21 cellular contexts compared by ENCODE assay signal in genomic region chr16:85049864-85050263, GRCh38. TPM values are rescaled to one million over a fixed set of nuclear protein-coding genes. Genes with fewer than 3 reads are reported as not detected.
DNase-seq lines count a peak whose midpoint lies in the region; ATAC-seq, FAIRE-seq and TF ChIP-seq lines count a peak whose summit lies in the region.
"Had no signal": no experiment of that assay in that cellular context is flagged by ENCODE, and none has a peak within 500 bp of the region (broad histone marks: within the 10 kb centered on the region; RNA-seq: fewer than 3 reads in every experiment).

No MANE protein-coding gene starts in this region.

- peaks cover 9% of the 10 kb centered on the region for H3K4me1 ChIP-seq in CD8-positive, alpha-beta memory T cell (ENCODE audit: insufficient read depth, low read length)
- H3K4me1 ChIP-seq in K562 (replicated peaks in 1 of 2; ENCODE audit: control insufficient read depth in 2 of 2, insufficient read depth in 2 of 2, low read length in 2 of 2) (peaks cover 64 to 65% of the 10 kb centered on the region in 2 experiments), urinary bladder (ENCODE audit: insufficient read depth) (no peaks in the 10 kb centered on the region)

- no peak for FAIRE-seq in K562 (lab: Jason Lieb, UNC)
- FAIRE-seq: GM19239 had no signal

- H3K27ac Mint-ChIP-seq in CD8-positive, alpha-beta memory T cell = no peak overlapping the region
- H3K27ac Mint-ChIP-seq: B cell, IgD-negative memory B cell had no signal

- no peak for ATAC-seq in K562
- ATAC-seq in HG03095 (IDR thresholded peaks at IDR 0.05; ENCODE audit: unreplicated experiment) = no peak
- ATAC-seq: Panc1 had no signal

- no peak overlapping the region for H3K4me3 ChIP-seq in CD8-positive, alpha-beta memory T cell (ENCODE audit: low read length)
- H3K4me3 ChIP-seq in K562 (no peak overlapping the region), urinary bladder (ENCODE audit: low read depth, low read length) (no peak overlapping the region)
- H3K4me3 ChIP-seq: GM23248, SK-N-MC had no signal

- CTCF ChIA-PET in CD8-positive, alpha-beta memory T cell (lab: Charles Lee) = no interaction called here
- CTCF ChIA-PET in K562 (lab: Yijun Ruan, JAX; ENCODE audit: low intra/inter-chr PET ratio) = no interaction called here

- H3K79me2 ChIP-seq in K562 (ENCODE audit: control insufficient read depth, insufficient read depth, low read length) = peaks cover 67% of the 10 kb centered on the region

- no TSS peak for BruUV-seq in K562 (replicated peaks; lab: Mats Ljungman, UMichigan)

- H3K9me1 ChIP-seq in K562 (ENCODE audit: control insufficient read depth, insufficient read depth, low read length) = no peaks in the 10 kb centered on the region

- no peak for TF ChIP-seq POLR2A in K562 (conservative IDR thresholded peaks at IDR 0.05)

- TF ChIP-seq RAD21 in K562 (CRISPR knock-in tag; conservative IDR thresholded peaks at IDR 0.05 in 1 of 2, IDR thresholded peaks at IDR 0.05 in 1 of 2) = 0 out of 4 replicates have a peak, but pooled peaks of 1 of the 2 experiments have one; percentile 8

- peak overlapping the region; percentile 18; the same call in 1 of the 2 replicates for H2AFZ ChIP-seq in K562 (ENCODE audit: low read depth, low read length)
- H2AFZ ChIP-seq: GM23248 had no signal

- POLR2A ChIA-PET in CD8-positive, alpha-beta memory T cell (lab: Charles Lee) = no interaction called here
- POLR2A ChIA-PET in K562 (lab: Yijun Ruan, JAX) = interaction anchor here (0.7 to 1.8 kb wide), 3 partner anchors 11 to 26 kb away, joined by 3 to 4 read pairs (median 4); partner anchors contain the start of gene KIAA0513

- no peaks in the 10 kb centered on the region for H3K9me3 Mint-ChIP-seq in CD8-positive, alpha-beta memory T cell
- H3K9me3 Mint-ChIP-seq: IgD-negative memory B cell had no signal

- H3K27ac ChIP-seq in CD8-positive, alpha-beta memory T cell (ENCODE audit: low read depth, low read length) = peak overlapping the region; percentile 16
- H3K27ac ChIP-seq in K562 (ENCODE audit: extremely low read depth, low read depth, low read length) = peak overlapping the region; percentile 87
- H3K27ac ChIP-seq in urinary bladder (ENCODE audit: low read depth) = peak overlapping the region; percentile 32
- H3K27ac ChIP-seq: GM23248, SK-N-MC had no signal

- no peak for TF ChIP-seq EP300 in K562 (IDR thresholded peaks at IDR 0.05; ENCODE audit: low read length)

- H3K4me1 Mint-ChIP-seq in CD8-positive, alpha-beta memory T cell = peaks cover 11 to 27% (median 24%) of the 10 kb centered on the region in 3 donors
- H3K4me1 Mint-ChIP-seq: B cell, IgD-negative memory B cell had no signal

- no peaks in the 10 kb centered on the region for H3K36me3 ChIP-seq in CD8-positive, alpha-beta memory T cell (ENCODE audit: insufficient read depth, low read length)
- H3K36me3 ChIP-seq in K562 (ENCODE audit: control insufficient read depth, insufficient read depth, low read length) (peaks cover 10% of the 10 kb centered on the region; the same call in 2 of the 3 replicates), urinary bladder (ENCODE audit: insufficient read depth) (no peaks in the 10 kb centered on the region)

- peaks cover 0 to 9% (median 8%) of the 10 kb centered on the region in 3 donors for H3K36me3 Mint-ChIP-seq in CD8-positive, alpha-beta memory T cell
- H3K36me3 Mint-ChIP-seq: IgD-negative memory B cell had no signal

- H3K4me3 Mint-ChIP-seq in CD8-positive, alpha-beta memory T cell = no peak overlapping the region
- H3K4me3 Mint-ChIP-seq: B cell had no signal

- no peaks in the 10 kb centered on the region for H4K20me1 ChIP-seq in K562 (replicated peaks; ENCODE audit: control insufficient read depth, insufficient read depth, low read length)

- H3K4me2 ChIP-seq in K562 (ENCODE audit: insufficient read depth, low read length) = peak overlapping the region; percentile 86

- H3K9me3 ChIP-seq in CD8-positive, alpha-beta memory T cell (ENCODE audit: low read length) = no peaks in the 10 kb centered on the region
- H3K9me3 ChIP-seq in K562 (replicated peaks; ENCODE audit: control insufficient read depth, insufficient read depth, low read depth, low read length) = 0 out of 2 replicates have a peak, but pooled peaks cover 2% of the 10 kb centered on the region

- no peak for TF ChIP-seq CTCF in K562 (IDR thresholded peaks at IDR 0.05 in 2 of 3, conservative IDR thresholded peaks at IDR 0.05 in 1 of 3; ENCODE audit: insufficient read depth in 2 of 3, low read depth in 1 of 3, low read length in 3 of 3)

- H3K27me3 Mint-ChIP-seq in CD8-positive, alpha-beta memory T cell = no peaks in the 10 kb centered on the region

- intact Hi-C loops in K562 (cut with micrococcal nuclease) = no loop called here

- H3K9ac ChIP-seq in K562 (ENCODE audit: insufficient read depth in 1 of 2, low read depth in 2 of 2, low read length in 2 of 2) = peak overlapping the region; percentile 82 to 89
- H3K9ac ChIP-seq: GM23248 had no signal

- in situ Hi-C loops in K562 (cut with MboI) = no loop called here

- WGBS in K562 (ENCODE audit: insufficient coverage, low coverage, missing lambda C conversion rate) = 65% methylated on average over 12 of the region's 12 CpGs
- WGBS in urinary bladder = 78% methylated on average over 12 of the region's 12 CpGs

- DNase-seq in CD8-positive, alpha-beta memory T cell = no peak
- peak in 3 of 4 experiments; percentile 30 to 48 (median 39) for DNase-seq in K562 (ENCODE audit: extremely low read depth in 1 of 4, low spot score in 3 of 4)
- peak; percentile 21 for DNase-seq in medulla oblongata (ENCODE audit: extremely low spot score)
- DNase-seq in cerebellar nuclear complex (lab: John Stamatoyannopoulos, UW) = no peak
- DNase-seq in activated T-cell treated with anti-CD3 and anti-CD28 coated beads, Interleukin-2, amount 50 U/mL, for 1 hour = no peak
- DNase-seq: H7, NCI-H1048, NCI-H1417, NCI-H1694 treated with DMSO at 0.1 percent for 48 hours, NCI-H2081, NCI-H2227 treated with DMSO at 0.1 percent for 48 hours, NCI-H526 treated with DMSO at 0.1 percent for 48 hours, SIG-M5 had no signal

- no peaks in the 10 kb centered on the region for H3K27me3 ChIP-seq in CD8-positive, alpha-beta memory T cell (ENCODE audit: insufficient read depth, low read length, poor library complexity, severe bottlenecking)
- no peaks in the 10 kb centered on the region for H3K27me3 ChIP-seq in K562 (ENCODE audit: control insufficient read depth in 2 of 2, insufficient read depth in 2 of 2, low read length in 2 of 2)

TF ChIP-seq in K562, 482 proteins besides CTCF, POLR2A, EP300 and RAD21 (continues in another document):
- no peak for TF ChIP-seq FOS (IDR thresholded peaks at IDR 0.05; ENCODE audit: extremely low read depth, insufficient read length)

RNA-seq across cellular contexts. Expression of gene KIAA0513, which starts 22.3 kb away (rescaled TPM):
- 10 to 100 TPM; 13.2 to 13.5 TPM for total RNA-seq in CD8-positive, alpha-beta memory T cell
- 7.2 TPM for polyA plus RNA-seq in CD8-positive, alpha-beta memory T cell
- total RNA-seq in K562 (2011; cell fraction: chromatin; rRNA removed; ENCODE audit: low replicate concordance) = 51.3 and 93.2 TPM in 2 replicates
- total RNA-seq in K562 (2011; cell fraction: nucleolus; rRNA removed) = 39.2 and 39.4 TPM in 2 replicates
- total RNA-seq in K562 (2011; cell fraction: nucleoplasm; rRNA removed) = 29.0 and 33.3 TPM in 2 replicates
- 11.0 and 11.2 TPM in 2 replicates for total RNA-seq in K562 (2014; rRNA removed)
- total RNA-seq in K562 (2014; rRNA removed; fragmentation: Illumina TruSeq; extraction: Trizol) = 6.1 and 10.3 TPM in 2 replicates
- 9.3 and 9.7 TPM in 2 replicates for total RNA-seq in K562 (2015; rRNA removed; fragmentation: Illumina TruSeq; extraction: Trizol)
- 13.7 and 14.7 TPM in 2 replicates for total RNA-seq in K562 (2021)
- 6.9 and 8.6 TPM in 2 replicates for polyA plus RNA-seq in K562 (2011; rRNA removed)
- 4.0 and 9.6 TPM in 2 replicates for polyA plus RNA-seq in K562 (2011; cell fraction: cytosol; rRNA removed)
- polyA plus RNA-seq in K562 (2011; cell fraction: nucleus; rRNA removed) = 6.8 and 12.9 TPM in 2 replicates
- polyA plus RNA-seq in K562 (2012) = 10.5 and 13.3 TPM in 2 replicates
- 10.1 and 12.6 TPM in 2 replicates for polyA plus RNA-seq in K562 (2014; fragmentation: Illumina TruSeq; extraction: Trizol)
- under 1 TPM; 0.18 to 0.36 TPM for polyA plus RNA-seq in K562 (2014; fragmentation: Nextera tagmentation; extraction: Ambion mirVana)
- polyA plus RNA-seq in K562 (2014; rRNA removed) = 9.8 and 10.2 TPM in 2 replicates
- polyA minus RNA-seq in K562 (2011; rRNA and poly(A)+ RNA removed) = 7.7 and 17.3 TPM in 2 replicates
- 5.1 and 6.4 TPM in 2 replicates for polyA minus RNA-seq in K562 (2011; cell fraction: cytosol; rRNA and poly(A)+ RNA removed)
- polyA minus RNA-seq in K562 (2011; cell fraction: nucleus; rRNA and poly(A)+ RNA removed) = 9.6 and 11.7 TPM in 2 replicates
- total RNA-seq in urinary bladder = 9.8 TPM
- 19.9 TPM for polyA plus RNA-seq in urinary bladder

RNA-seq across cellular contexts. Expression of gene ZDHHC7, which starts 38.5 kb away (rescaled TPM):
- total RNA-seq in CD8-positive, alpha-beta memory T cell = 10 to 100 TPM; 31.6 to 32.6 TPM
- 45.7 TPM for polyA plus RNA-seq in CD8-positive, alpha-beta memory T cell
- 116 and 182 TPM in 2 replicates for total RNA-seq in K562 (2011; cell fraction: chromatin; rRNA removed; ENCODE audit: low replicate concordance)
- 70.2 and 72.6 TPM in 2 replicates for total RNA-seq in K562 (2011; cell fraction: nucleolus; rRNA removed)
- total RNA-seq in K562 (2011; cell fraction: nucleoplasm; rRNA removed) = 82.7 and 89.1 TPM in 2 replicates
- 37.4 and 42.5 TPM in 2 replicates for total RNA-seq in K562 (2014; rRNA removed)
- total RNA-seq in K562 (2014; rRNA removed; fragmentation: Illumina TruSeq; extraction: Trizol) = 37.2 and 38.1 TPM in 2 replicates
- 44.5 and 44.6 TPM in 2 replicates for total RNA-seq in K562 (2015; rRNA removed; fragmentation: Illumina TruSeq; extraction: Trizol)
- 45.7 and 47.0 TPM in 2 replicates for total RNA-seq in K562 (2021)
- polyA plus RNA-seq in K562 (2011; rRNA removed) = 36.5 and 42.5 TPM in 2 replicates
- polyA plus RNA-seq in K562 (2011; cell fraction: cytosol; rRNA removed) = 43.9 and 59.7 TPM in 2 replicates
- 78.8 and 96.8 TPM in 2 replicates for polyA plus RNA-seq in K562 (2011; cell fraction: nucleus; rRNA removed)
- 37.6 and 39.5 TPM in 2 replicates for polyA plus RNA-seq in K562 (2012)
- polyA plus RNA-seq in K562 (2014; fragmentation: Illumina TruSeq; extraction: Trizol) = 48.2 and 49.7 TPM in 2 replicates
- polyA plus RNA-seq in K562 (2014; fragmentation: Nextera tagmentation; extraction: Ambion mirVana) = 1 to 10 TPM; 1.7 to 1.8 TPM
- 31.3 and 39.8 TPM in 2 replicates for polyA plus RNA-seq in K562 (2014; rRNA removed)
- 22.4 and 22.5 TPM in 2 replicates for polyA minus RNA-seq in K562 (2011; rRNA and poly(A)+ RNA removed)
- polyA minus RNA-seq in K562 (2011; cell fraction: cytosol; rRNA and poly(A)+ RNA removed) = 14.8 and 19.9 TPM in 2 replicates
- polyA minus RNA-seq in K562 (2011; cell fraction: nucleus; rRNA and poly(A)+ RNA removed) = 17.2 and 23.5 TPM in 2 replicates
- 31.1 TPM for total RNA-seq in urinary bladder
- 49.7 TPM for polyA plus RNA-seq in urinary bladder

Comparison
In these comparisons a context has a peak if more than half of its experiments do, and no peak if none do; other contexts are left out.
1. DNase-seq: peak in K562 (3 of 4) and medulla oblongata (single experiment); none in CD8-positive, alpha-beta memory T cell (0 of 5), cerebellar nuclear complex (0 of 2) and activated T-cell treated with anti-CD3 and anti-CD28 coated beads, Interleukin-2, amount 50 U/mL, for 1 hour (single experiment).
2. H3K27ac ChIP-seq: peak in every context shown above with its lines; median percentile 87 in K562; 32 in urinary bladder; 16 in CD8-positive, alpha-beta memory T cell.